Comparison of ENCODE assay signal across 9 cellular contexts in genomic region chr14:86027990-86028389, GRCh38.
"Had no signal": no experiment of that assay in that cellular context is flagged by ENCODE, and none has a peak within 500 bp of the region (broad histone marks: within the 10 kb centered on the region; RNA-seq: fewer than 3 reads in every experiment).

No MANE protein-coding gene starts in this region.

- ATAC-seq: HCT116, K562 had no signal

- H2AFZ ChIP-seq: GM23248 had no signal

- H3K9me3 ChIP-seq: HAP-1 had no signal

- H3K27ac Mint-ChIP-seq: HFFc6 had no signal

- H3K4me1 ChIP-seq: HAP-1 had no signal

- H3K4me3 ChIP-seq: GM23248, HAP-1, K562 had no signal

- H3K27ac ChIP-seq: GM23248, HL-60 had no signal

- H3K9ac ChIP-seq: GM23248 had no signal

- H3K36me3 ChIP-seq: HAP-1 had no signal

- H3K4me3 Mint-ChIP-seq: HFFc6 had no signal

- DNase-seq: GM23248, GOT3, H7, HFFc6, IMR-90 had no signal
